17 cellular contexts compared by ENCODE assay signal in genomic region chr17:74271902-74272563, GRCh38. TPM values are rescaled to one million over a fixed set of nuclear protein-coding genes. Genes with fewer than 3 reads are reported as not detected.
A peak's percentile ranks its signal among the peaks of the same experiment; 100 is the strongest.
DNase-seq lines count a peak whose midpoint lies in the region; FAIRE-seq lines count a peak whose summit lies in the region.
"Had no signal": no experiment of that assay in that cellular context is flagged by ENCODE, and none has a peak within 500 bp of the region (broad histone marks: within the 10 kb centered on the region; RNA-seq: fewer than 3 reads in every experiment).

No MANE protein-coding gene starts in this region.

- H2AFZ ChIP-seq in mesenchymal stem cell (ENCODE audit: low read depth, low read length), result no peak overlapping the region

- no peak overlapping the region for H2BK120ac ChIP-seq in mesenchymal stem cell (ENCODE audit: low read depth, low read length)

- peaks cover 35% of the 10 kb centered on the region for H3K4me1 ChIP-seq in NT2/D1 (ENCODE audit: insufficient read depth, insufficient read length)
- H3K4me1 ChIP-seq in mesenchymal stem cell (ENCODE audit: control insufficient read depth, insufficient read depth, low read depth, low read length), result peaks cover 2% of the 10 kb centered on the region
- H3K4me1 ChIP-seq: BE2C had no signal

- H3K9me3 ChIP-seq in NT2/D1 (ENCODE audit: insufficient read depth, low read length) (no peaks in the 10 kb centered on the region; the same call in 1 of the 2 replicates), mesenchymal stem cell (ENCODE audit: control insufficient read depth, low read length) (no peaks in the 10 kb centered on the region)
- H3K9me3 ChIP-seq: BE2C, body of pancreas, transverse colon had no signal

- no peaks in the 10 kb centered on the region for H3K79me1 ChIP-seq in mesenchymal stem cell (replicated peaks; ENCODE audit: low read length, poor library complexity, severe bottlenecking)

- WGBS in mesenchymal stem cell, result 89% methylated on average over 13 of the region's 13 CpGs

- H3K36me3 ChIP-seq in NT2/D1 (ENCODE audit: insufficient read depth, insufficient read length, low read length) (no peaks in the 10 kb centered on the region), mesenchymal stem cell (ENCODE audit: control insufficient read depth in 1 of 2, insufficient read depth in 2 of 2, low read depth in 1 of 2, low read length in 2 of 2) (no peaks in the 10 kb centered on the region)
- H3K36me3 ChIP-seq: BE2C, transverse colon had no signal

- H3K27ac ChIP-seq in mesenchymal stem cell (ENCODE audit: low read length, poor library complexity, severe bottlenecking) (no peak overlapping the region), substantia nigra (ENCODE audit: low read depth, low read length, poor library complexity, severe bottlenecking) (peak overlapping the region; percentile 69)
- H3K27ac ChIP-seq: body of pancreas, transverse colon had no signal

- no peak overlapping the region for H2BK15ac ChIP-seq in mesenchymal stem cell (ENCODE audit: low read depth, poor library complexity, severe bottlenecking)

- H3K9ac ChIP-seq in NT2/D1 (ENCODE audit: insufficient read length, low read depth), result peak overlapping the region; percentile 43
- peak overlapping the region; percentile 50 for H3K9ac ChIP-seq in mesenchymal stem cell (ENCODE audit: low read length)

- H3K4me3 ChIP-seq in NT2/D1 (ENCODE audit: insufficient read length, low read depth) (no peak overlapping the region), mesenchymal stem cell (ENCODE audit: insufficient read depth in 1 of 2, low read depth in 1 of 2, low read length in 2 of 2) (peak overlapping the region in 1 of 2 experiments; percentile 57)
- H3K4me3 ChIP-seq: body of pancreas, transverse colon had no signal

- no peak overlapping the region for H3K4me2 ChIP-seq in mesenchymal stem cell (ENCODE audit: low read length, poor library complexity, severe bottlenecking)

- H2AK5ac ChIP-seq in mesenchymal stem cell (ENCODE audit: low read length, severe bottlenecking), result no peak overlapping the region

- H3K23ac ChIP-seq in mesenchymal stem cell (ENCODE audit: low read length in 2 of 2), result no peak overlapping the region

- peaks cover 12% of the 10 kb centered on the region for H3K27me3 ChIP-seq in NT2/D1 (ENCODE audit: insufficient read depth, insufficient read length)
- H3K27me3 ChIP-seq in mesenchymal stem cell (ENCODE audit: control insufficient read depth in 1 of 2, insufficient read depth in 1 of 2, low read length in 2 of 2), result peaks cover 40 to 68% of the 10 kb centered on the region in 2 experiments

- no peak overlapping the region for H3K18ac ChIP-seq in mesenchymal stem cell (ENCODE audit: low read depth in 1 of 2, low read length in 2 of 2)

- DNase-seq in NT2/D1 (ENCODE audit: low read depth, low spot score), result no peak
- peak; percentile 38 for DNase-seq in foreskin melanocyte
- no peak for DNase-seq in mesenchymal stem cell
- DNase-seq in substantia nigra (lab: John Stamatoyannopoulos, UW), result peak in 47 of 49 donors; percentile 9 to 94 (median 79)
- no peak for DNase-seq in stimulated activated CD4-positive, alpha-beta T cell treated with anti-CD3 and anti-CD28 coated beads, Interleukin-2, amount 100 ng/mL, for 24 hours
- DNase-seq in T1000 (lab: John Stamatoyannopoulos, UW), result no peak
- no peak for DNase-seq in GM19239 (ENCODE audit: insufficient read length, low spot score)
- no peak for DNase-seq in cerebellum (ENCODE audit: low spot score)
- DNase-seq: activated CD8-positive, alpha-beta T cell treated with anti-CD3 and anti-CD28 coated beads, Interleukin-2, amount 10 ng/mL, durations not matched to agents 7 days and 5 days; BE2C; DND-41; NCI-H2171; SIG-M5; transverse colon had no signal

- FAIRE-seq in GM19239 (lab: Jason Lieb, UNC), result no peak

- H3K14ac ChIP-seq in mesenchymal stem cell (ENCODE audit: low read length in 2 of 2), result no peak overlapping the region

- H4K8ac ChIP-seq in mesenchymal stem cell (ENCODE audit: low read length), result no peak overlapping the region

- H3K4ac ChIP-seq in mesenchymal stem cell (ENCODE audit: low read depth in 1 of 2, low read length in 2 of 2), result no peak overlapping the region

- H4K91ac ChIP-seq in mesenchymal stem cell (ENCODE audit: low read length), result no peak overlapping the region

- no peak overlapping the region for H2BK12ac ChIP-seq in mesenchymal stem cell (ENCODE audit: low read length in 2 of 2)

- H2BK5ac ChIP-seq in mesenchymal stem cell (ENCODE audit: low read depth, low read length, poor library complexity, severe bottlenecking), result no peak overlapping the region

RNA-seq across cellular contexts. Expression of gene DNAI2, which starts 2.0 kb away (rescaled TPM):
- polyA plus RNA-seq in mesenchymal stem cell (2013, experiment 1 of 2), result not detected
- polyA plus RNA-seq in mesenchymal stem cell (2013, experiment 2 of 2), result not detected
- total RNA-seq in cerebellum, result 0.45 TPM
- total RNA-seq: body of pancreas, MCF 10A, omental fat pad, transverse colon had no signal

RNA-seq across cellular contexts. Expression of gene KIF19, which starts 54.0 kb away (rescaled TPM):
- polyA plus RNA-seq in mesenchymal stem cell (2013, experiment 1 of 2), result not detected
- not detected for polyA plus RNA-seq in mesenchymal stem cell (2013, experiment 2 of 2)
- 1.1 TPM for total RNA-seq in cerebellum
- total RNA-seq: MCF 10A had no signal

RNA-seq across cellular contexts. Expression of gene TTYH2, which starts 58.7 kb away (rescaled TPM):
- 2.0 TPM for polyA plus RNA-seq in mesenchymal stem cell (2013, experiment 1 of 2)
- polyA plus RNA-seq in mesenchymal stem cell (2013, experiment 2 of 2), result 2.7 TPM
- 14.4 TPM for total RNA-seq in cerebellum

Comparison
In these comparisons a context has a peak if more than half of its experiments do, and no peak if none do; other contexts are left out.
1. DNase-seq: peak in foreskin melanocyte (single experiment) and substantia nigra (47 of 49); none in NT2/D1 (single experiment), mesenchymal stem cell (single experiment), stimulated activated CD4-positive, alpha-beta T cell treated with anti-CD3 and anti-CD28 coated beads, Interleukin-2, amount 100 ng/mL, for 24 hours (0 of 2), T1000 (single experiment), GM19239 (single experiment) and cerebellum (single experiment).